12 cellular contexts compared by ENCODE assay signal in the genomic region with DNA sequence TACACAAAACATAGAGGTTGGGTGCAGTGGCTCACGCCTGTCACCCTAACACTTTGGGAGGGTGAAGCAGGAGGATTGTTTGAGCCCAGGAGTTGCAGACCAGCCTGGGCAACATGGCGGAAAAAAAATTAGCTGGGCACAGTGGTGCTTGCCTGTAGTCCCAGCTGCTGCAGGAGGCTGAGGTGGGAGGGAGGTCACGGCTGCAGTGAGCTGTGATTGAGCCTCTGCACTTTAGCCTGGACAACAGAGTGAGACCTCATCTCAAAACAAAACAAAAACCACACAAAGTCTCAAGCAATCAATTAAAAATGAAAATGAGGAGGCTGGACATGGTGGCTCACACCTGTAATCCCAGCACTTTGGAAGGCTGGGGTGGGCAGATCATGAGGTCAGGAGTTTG. TPM values are rescaled to one million over a fixed set of nuclear protein-coding genes. Genes with fewer than 3 reads are reported as not detected.
DNase-seq lines count a peak whose midpoint lies in the region; ATAC-seq and TF ChIP-seq lines count a peak whose summit lies in the region.
"Had no signal": no experiment of that assay in that cellular context is flagged by ENCODE, and none has a peak within 500 bp of the region (broad histone marks: within the 10 kb centered on the region; RNA-seq: fewer than 3 reads in every experiment).

No MANE protein-coding gene starts in this region.

- peaks cover 6% of the 10 kb centered on the region for H3K4me1 ChIP-seq in HEK293 (ENCODE audit: control insufficient read depth, insufficient read depth, low read length)

- no peaks in the 10 kb centered on the region for H3K9me3 Mint-ChIP-seq in activated CD4-positive, alpha-beta T cell treated with anti-CD3 and anti-CD28 coated beads, Interleukin-2, amount 10 ng/mL, durations not matched to agents 24 days and 14 days
- H3K9me3 Mint-ChIP-seq in activated B cell treated with CpG ODN at 0.5 μM for 24 hours, result no peaks in the 10 kb centered on the region
- H3K9me3 Mint-ChIP-seq in naive thymus-derived CD8-positive, alpha-beta T cell, result no peaks in the 10 kb centered on the region

- H3K4me3 ChIP-seq in HEK293 (ENCODE audit: low read depth, low read length), result no peak overlapping the region
- H3K4me3 ChIP-seq: gastrocnemius medialis had no signal

- peaks cover 31% of the 10 kb centered on the region for H3K36me3 Mint-ChIP-seq in activated CD4-positive, alpha-beta T cell treated with anti-CD3 and anti-CD28 coated beads, Interleukin-2, amount 10 ng/mL, durations not matched to agents 24 days and 14 days (ENCODE audit: low read depth)
- peaks cover 18% of the 10 kb centered on the region for H3K36me3 Mint-ChIP-seq in activated B cell treated with CpG ODN at 0.5 μM for 24 hours (ENCODE audit: low read depth)
- H3K36me3 Mint-ChIP-seq in naive thymus-derived CD8-positive, alpha-beta T cell, result peaks cover 0 to 14% (median 0%) of the 10 kb centered on the region in 3 donors

- H3K36me3 ChIP-seq in HEK293 (ENCODE audit: control insufficient read depth in 2 of 2, insufficient read depth in 1 of 2, low read length in 2 of 2), result peaks cover 8 to 9% of the 10 kb centered on the region in 2 experiments; a peak in 2 of 3 replicates

- H3K4me3 Mint-ChIP-seq in activated CD4-positive, alpha-beta T cell treated with anti-CD3 and anti-CD28 coated beads, Interleukin-2, amount 10 ng/mL, durations not matched to agents 24 days and 14 days, result peak overlapping the region; percentile 69
- peak overlapping the region; percentile 66 for H3K4me3 Mint-ChIP-seq in activated B cell treated with CpG ODN at 0.5 μM for 24 hours
- peak overlapping the region in 9 of 10 donors; percentile 58 to 75 (median 71) for H3K4me3 Mint-ChIP-seq in naive thymus-derived CD8-positive, alpha-beta T cell

- CTCF ChIA-PET in HEK293 (lab: Yijun Ruan, JAX) (interaction anchor here (0.6 to 1.0 kb wide), 2 partner anchors 9 to 11 kb away, joined by 3 to 4 read pairs; no protein-coding TSS in a partner anchor), activated B cell treated with CpG ODN at 0.5 μM for 24 hours (lab: Charles Lee) (no interaction called here)

- TF ChIP-seq CTCF in HEK293 (tag by site-specific recombination; IDR thresholded peaks at IDR 0.05) (no peak), activated B cell treated with CpG ODN at 0.5 μM for 24 hours (IDR thresholded peaks at IDR 0.05) (no peak)

- no peak for DNase-seq in activated CD4-positive, alpha-beta T cell treated with anti-CD3 and anti-CD28 coated beads, Interleukin-2, amount 10 ng/mL, durations not matched to agents 24 days and 14 days
- no peak for DNase-seq in activated CD4-positive, alpha-beta T cell treated with anti-CD3 and anti-CD28 coated beads, Interleukin-2, amount 50 U/mL, for 1 hour
- no peak for DNase-seq in activated B cell treated with CpG ODN at 0.5 μM for 24 hours
- DNase-seq in naive thymus-derived CD8-positive, alpha-beta T cell, result no peak
- no peak for DNase-seq in ureter (ENCODE audit: low spot score)
- no peak for DNase-seq in left ventricle myocardium superior
- DNase-seq: 8988T; gastrocnemius medialis; NCI-H2171; stimulated activated CD4-positive, alpha-beta T cell treated with anti-CD3 and anti-CD28 coated beads, Interleukin-1b, Interleukin-23, amount 100 ng/mL, for 48 hours had no signal

- peak overlapping the region; percentile 80 for H3K27ac Mint-ChIP-seq in activated CD4-positive, alpha-beta T cell treated with anti-CD3 and anti-CD28 coated beads, Interleukin-2, amount 10 ng/mL, durations not matched to agents 24 days and 14 days
- peak overlapping the region; percentile 62 for H3K27ac Mint-ChIP-seq in activated B cell treated with CpG ODN at 0.5 μM for 24 hours
- peak overlapping the region; percentile 14 to 80 (median 68) for H3K27ac Mint-ChIP-seq in naive thymus-derived CD8-positive, alpha-beta T cell

- H3K27ac ChIP-seq in HEK293 (ENCODE audit: extremely low read depth, low read depth, low read length), result no peak overlapping the region

- ATAC-seq in activated B cell treated with CpG ODN at 0.5 μM for 24 hours (ENCODE audit: low read depth), result no peak
- ATAC-seq in naive thymus-derived CD8-positive, alpha-beta T cell, result no peak
- no peak for ATAC-seq in GM19395 (IDR thresholded peaks at IDR 0.05; ENCODE audit: unreplicated experiment)
- ATAC-seq in left ventricle myocardium superior, result no peak
- ATAC-seq: gastrocnemius medialis had no signal

- no peaks in the 10 kb centered on the region for H3K9me3 ChIP-seq in HEK293 (ENCODE audit: control insufficient read depth, insufficient read depth, low read depth, low read length)
- H3K9me3 ChIP-seq: gastrocnemius medialis had no signal

- H3K27me3 Mint-ChIP-seq in activated CD4-positive, alpha-beta T cell treated with anti-CD3 and anti-CD28 coated beads, Interleukin-2, amount 10 ng/mL, durations not matched to agents 24 days and 14 days, result no peaks in the 10 kb centered on the region
- H3K27me3 Mint-ChIP-seq in activated B cell treated with CpG ODN at 0.5 μM for 24 hours, result no peaks in the 10 kb centered on the region
- no peaks in the 10 kb centered on the region for H3K27me3 Mint-ChIP-seq in naive thymus-derived CD8-positive, alpha-beta T cell

- H3K4me1 Mint-ChIP-seq in activated CD4-positive, alpha-beta T cell treated with anti-CD3 and anti-CD28 coated beads, Interleukin-2, amount 10 ng/mL, durations not matched to agents 24 days and 14 days, result peaks cover 31% of the 10 kb centered on the region
- H3K4me1 Mint-ChIP-seq in activated B cell treated with CpG ODN at 0.5 μM for 24 hours, result peaks cover 50% of the 10 kb centered on the region
- peaks cover 2 to 63% (median 38%) of the 10 kb centered on the region in 4 donors for H3K4me1 Mint-ChIP-seq in naive thymus-derived CD8-positive, alpha-beta T cell

- intact Hi-C loops in activated CD4-positive, alpha-beta T cell treated with anti-CD3 and anti-CD28 coated beads, Interleukin-2, amount 10 ng/mL, durations not matched to agents 24 days and 14 days (cut with micrococcal nuclease), result loop anchor here (1.0 kb wide), 1 partner anchor 8 kb away; no protein-coding TSS in a partner anchor
- intact Hi-C loops in activated B cell treated with CpG ODN at 0.5 μM for 24 hours (cut with micrococcal nuclease), result no loop called here
- intact Hi-C loops in left ventricle myocardium superior (cut with micrococcal nuclease), result no loop called here

- POLR2A ChIA-PET in HEK293 (lab: Yijun Ruan, JAX) (no interaction called here), activated B cell treated with CpG ODN at 0.5 μM for 24 hours (lab: Charles Lee) (no interaction called here)
- POLR2A ChIA-PET in naive thymus-derived CD8-positive, alpha-beta T cell (lab: Charles Lee), result interaction anchor here (1.2 kb wide), 1 partner anchor 31 kb away, joined by 3 read pairs; no protein-coding TSS in a partner anchor

TF ChIP-seq in HEK293, 187 proteins besides CTCF, POLR2A, EP300 and RAD21 (continues in another document):
- no peak for TF ChIP-seq ZNF274 (IDR thresholded peaks at IDR 0.05; ENCODE audit: low read length)
- TF ChIP-seq ZNF274 (tag by site-specific recombination; IDR thresholded peaks at IDR 0.05; ENCODE audit: borderline replicate concordance), result no peak
- TF ChIP-seq ZNF560 (tag by site-specific recombination; IDR thresholded peaks at IDR 0.05; ENCODE audit: borderline replicate concordance), result no peak
- TF ChIP-seq, protein P1, sequence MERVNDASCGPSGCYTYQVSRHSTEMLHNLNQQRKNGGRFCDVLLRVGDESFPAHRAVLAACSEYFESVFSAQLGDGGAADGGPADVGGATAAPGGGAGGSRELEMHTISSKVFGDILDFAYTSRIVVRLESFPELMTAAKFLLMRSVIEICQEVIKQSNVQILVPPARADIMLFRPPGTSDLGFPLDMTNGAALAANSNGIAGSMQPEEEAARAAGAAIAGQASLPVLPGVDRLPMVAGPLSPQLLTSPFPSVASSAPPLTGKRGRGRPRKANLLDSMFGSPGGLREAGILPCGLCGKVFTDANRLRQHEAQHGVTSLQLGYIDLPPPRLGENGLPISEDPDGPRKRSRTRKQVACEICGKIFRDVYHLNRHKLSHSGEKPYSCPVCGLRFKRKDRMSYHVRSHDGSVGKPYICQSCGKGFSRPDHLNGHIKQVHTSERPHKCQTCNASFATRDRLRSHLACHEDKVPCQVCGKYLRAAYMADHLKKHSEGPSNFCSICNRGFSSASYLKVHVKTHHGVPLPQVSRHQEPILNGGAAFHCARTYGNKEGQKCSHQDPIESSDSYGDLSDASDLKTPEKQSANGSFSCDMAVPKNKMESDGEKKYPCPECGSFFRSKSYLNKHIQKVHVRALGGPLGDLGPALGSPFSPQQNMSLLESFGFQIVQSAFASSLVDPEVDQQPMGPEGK (tag by site-specific recombination; IDR thresholded peaks at IDR 0.05), result no peak
- no peak for TF ChIP-seq ZNF777 (tag by site-specific recombination; IDR thresholded peaks at IDR 0.05; ENCODE audit: borderline replicate concordance)
- TF ChIP-seq, protein P2, sequence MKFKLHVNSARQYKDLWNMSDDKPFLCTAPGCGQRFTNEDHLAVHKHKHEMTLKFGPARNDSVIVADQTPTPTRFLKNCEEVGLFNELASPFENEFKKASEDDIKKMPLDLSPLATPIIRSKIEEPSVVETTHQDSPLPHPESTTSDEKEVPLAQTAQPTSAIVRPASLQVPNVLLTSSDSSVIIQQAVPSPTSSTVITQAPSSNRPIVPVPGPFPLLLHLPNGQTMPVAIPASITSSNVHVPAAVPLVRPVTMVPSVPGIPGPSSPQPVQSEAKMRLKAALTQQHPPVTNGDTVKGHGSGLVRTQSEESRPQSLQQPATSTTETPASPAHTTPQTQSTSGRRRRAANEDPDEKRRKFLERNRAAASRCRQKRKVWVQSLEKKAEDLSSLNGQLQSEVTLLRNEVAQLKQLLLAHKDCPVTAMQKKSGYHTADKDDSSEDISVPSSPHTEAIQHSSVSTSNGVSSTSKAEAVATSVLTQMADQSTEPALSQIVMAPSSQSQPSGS (tag by site-specific recombination; IDR thresholded peaks at IDR 0.05; ENCODE audit: low read depth), result no peak
- no peak for TF ChIP-seq ZNF350 (tag by site-specific recombination; IDR thresholded peaks at IDR 0.05)

RNA-seq across cellular contexts. Expression of a gene that starts 4.9 kb away (rescaled TPM):
- total RNA-seq in activated CD4-positive, alpha-beta T cell treated with anti-CD3 and anti-CD28 coated beads, Interleukin-2, amount 10 ng/mL, durations not matched to agents 24 days and 14 days, result 221 and 228 TPM in 2 replicates
- total RNA-seq in activated B cell treated with CpG ODN at 0.5 μM for 24 hours (141 and 153 TPM in 2 replicates), ureter (113 TPM), left ventricle myocardium superior (22.5 TPM)
- 100 to 1,000 TPM; 130 to 132 TPM for total RNA-seq in naive thymus-derived CD8-positive, alpha-beta T cell
- 100 to 1,000 TPM in 1 of 3 donors, 10 to 100 TPM in 2; 89.1 to 106 (median 96.5) TPM for polyA plus RNA-seq in naive thymus-derived CD8-positive, alpha-beta T cell

RNA-seq across cellular contexts. Expression of a gene that starts 32.1 kb away (rescaled TPM):
- total RNA-seq in activated CD4-positive, alpha-beta T cell treated with anti-CD3 and anti-CD28 coated beads, Interleukin-2, amount 10 ng/mL, durations not matched to agents 24 days and 14 days, result 121 and 127 TPM in 2 replicates
- total RNA-seq in activated B cell treated with CpG ODN at 0.5 μM for 24 hours, result 78.8 and 83.9 TPM in 2 replicates
- total RNA-seq in naive thymus-derived CD8-positive, alpha-beta T cell, result 10 to 100 TPM; 53.0 to 57.7 TPM
- polyA plus RNA-seq in naive thymus-derived CD8-positive, alpha-beta T cell, result 100 to 1,000 TPM; 136 to 166 (median 164) TPM
- 83.7 TPM for total RNA-seq in ureter
- 69.1 TPM for total RNA-seq in left ventricle myocardium superior
